ENCODE assay signal across 9 cellular contexts in genomic region chr3:195816276-195816913, GRCh38. TPM values are rescaled to one million over a fixed set of nuclear protein-coding genes. Genes with fewer than 3 reads are reported as not detected.
"Had no signal": no experiment of that assay in that cellular context is flagged by ENCODE, and none has a peak within 500 bp of the region (broad histone marks: within the 10 kb centered on the region; RNA-seq: fewer than 3 reads in every experiment).

No MANE protein-coding gene starts in this region.

RNA-seq across cellular contexts. Expression of gene MUC4, which starts 4.7 kb away (rescaled TPM):
- total RNA-seq: lower leg skin, lung microvascular endothelial cell, mesenteric fat pad, neural crest cell, osteoblast, smooth muscle cell, subcutaneous adipose tissue, suprapubic skin, thoracic aorta had no signal
- polyA plus RNA-seq: smooth muscle cell had no signal
